9 cellular contexts compared by ENCODE assay signal in the genomic region with DNA sequence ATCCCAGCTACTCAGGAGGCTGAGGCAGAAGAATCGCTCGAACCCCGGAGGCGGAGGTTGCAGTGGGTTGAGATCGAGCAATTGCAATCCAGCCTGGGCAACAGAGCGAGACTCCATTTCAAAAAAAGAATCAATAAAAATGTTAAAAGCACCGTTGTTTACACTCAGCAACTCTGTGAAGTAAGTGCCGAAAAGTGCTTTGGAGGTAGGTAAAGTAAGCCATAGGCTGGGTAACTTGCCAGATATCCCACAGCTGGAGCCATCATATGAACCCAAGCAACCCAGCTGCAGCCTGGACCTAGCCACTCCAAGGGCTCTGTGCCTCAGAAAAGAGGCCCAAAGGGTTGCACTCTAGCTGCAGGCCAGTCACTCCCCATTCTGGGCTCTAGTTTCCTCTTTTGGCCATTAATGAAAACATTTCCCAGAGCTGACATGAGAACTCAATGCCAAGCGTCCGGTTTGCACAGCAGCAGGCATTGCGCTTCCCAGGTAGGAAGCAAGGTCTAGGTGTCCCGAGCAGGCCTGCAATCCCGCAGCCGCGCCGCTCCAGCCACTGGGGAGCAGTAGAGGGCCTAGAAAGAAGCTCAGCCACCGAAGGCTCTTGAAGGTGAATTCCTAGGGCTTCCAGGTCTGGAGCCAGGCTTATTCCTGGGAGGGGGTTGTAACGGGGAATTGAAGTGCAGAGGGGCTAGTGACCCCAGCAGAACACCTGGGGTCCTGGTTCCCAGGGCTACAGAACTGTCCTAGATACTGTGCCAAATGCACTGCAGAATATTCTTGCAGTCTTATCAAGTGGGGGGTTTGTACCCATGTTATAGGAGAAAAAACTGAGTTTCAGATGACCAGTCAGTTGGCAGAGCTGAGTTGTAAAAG. TPM values are rescaled to one million over a fixed set of nuclear protein-coding genes. Genes with fewer than 3 reads are reported as not detected.
DNase-seq lines count a peak whose midpoint lies in the region; ATAC-seq, FAIRE-seq and TF ChIP-seq lines count a peak whose summit lies in the region.
"Had no signal": no experiment of that assay in that cellular context is flagged by ENCODE, and none has a peak within 500 bp of the region (broad histone marks: within the 10 kb centered on the region; RNA-seq: fewer than 3 reads in every experiment).

No MANE protein-coding gene starts in this region.

- peaks cover 4% of the 10 kb centered on the region; the same call in 1 of the 2 replicates for H3K9me3 ChIP-seq in OCI-LY3 (ENCODE audit: insufficient read depth, low read length)
- no peaks in the 10 kb centered on the region for H3K9me3 ChIP-seq in osteoblast (ENCODE audit: low read depth, low read length)

- no peak for FAIRE-seq in HTR-8/SVneo (lab: Jason Lieb, UNC)

- H2AFZ ChIP-seq in OCI-LY3 (ENCODE audit: low read depth, low read length) (no peak overlapping the region), osteoblast (ENCODE audit: low read length) (no peak overlapping the region)

- DNase-seq in COLO668 (lab: John Stamatoyannopoulos, UW; ENCODE audit: unreplicated experiment) (peak; percentile 75), HTR-8/SVneo (ENCODE audit: insufficient read length, low spot score) (peak; percentile 62), fibroblast of pulmonary artery (ENCODE audit: low read depth) (peak; percentile 67), osteoblast (ENCODE audit: insufficient read length, low spot score, missing footprints) (no peak)
- DNase-seq in activated T-helper 1 cell treated with anti-CD3 and anti-CD28 coated beads, Interleukin-12 subunit alpha, Interleukin-12 subunit beta, Interleukin-2, Interleukin-4 antibody, amounts not matched to agents 30 ng/mL and 10 ng/mL and 1 ng/mL, durations not matched to agents 14 hours and 24 hours and 36 hours (ENCODE audit: low spot score) = peak; percentile 49

- H3K4me1 ChIP-seq in OCI-LY3 (ENCODE audit: low read length) = peaks cover 56% of the 10 kb centered on the region
- H3K4me1 ChIP-seq in osteoblast (ENCODE audit: insufficient read depth, low read length) = no peaks in the 10 kb centered on the region

- H3K4me2 ChIP-seq in OCI-LY3 (ENCODE audit: low read length) = no peak overlapping the region
- H3K4me2 ChIP-seq in osteoblast (ENCODE audit: insufficient read depth, low read length) = no peak overlapping the region

- H3K36me3 ChIP-seq in OCI-LY3 (replicated peaks; ENCODE audit: low read depth, low read length) (peaks cover 37% of the 10 kb centered on the region), osteoblast (ENCODE audit: insufficient read depth, low read length) (peaks cover 41% of the 10 kb centered on the region)

- H3K27ac Mint-ChIP-seq in activated T-helper 1 cell treated with anti-CD3 and anti-CD28 coated beads, Interleukin-12 subunit alpha, Interleukin-12 subunit beta, Interleukin-2, Interleukin-4 antibody, amounts not matched to agents 30 ng/mL and 10 ng/mL and 1 ng/mL, durations not matched to agents 14 hours and 24 hours and 36 hours = peak overlapping the region; percentile 88

- H3K79me2 ChIP-seq in OCI-LY3 (ENCODE audit: low read length) (peaks cover 20% of the 10 kb centered on the region), osteoblast (ENCODE audit: insufficient read depth, low read length) (peaks cover 10% of the 10 kb centered on the region)

- TF ChIP-seq CTCF in OCI-LY3 (IDR thresholded peaks at IDR 0.05; ENCODE audit: low read depth, low read length) (peak; percentile 96), fibroblast of pulmonary artery (IDR thresholded peaks at IDR 0.05; ENCODE audit: low read length, missing control alignments) (peak; percentile 71), osteoblast (IDR thresholded peaks at IDR 0.05; ENCODE audit: extremely low read depth, low read depth, low read length) (peak; percentile 66)

- no peaks in the 10 kb centered on the region for H3K9me3 Mint-ChIP-seq in activated T-helper 1 cell treated with anti-CD3 and anti-CD28 coated beads, Interleukin-12 subunit alpha, Interleukin-12 subunit beta, Interleukin-2, Interleukin-4 antibody, amounts not matched to agents 30 ng/mL and 10 ng/mL and 1 ng/mL, durations not matched to agents 14 hours and 24 hours and 36 hours

- intact Hi-C loops in activated T-helper 1 cell treated with anti-CD3 and anti-CD28 coated beads, Interleukin-12 subunit alpha, Interleukin-12 subunit beta, Interleukin-2, Interleukin-4 antibody, amounts not matched to agents 30 ng/mL and 10 ng/mL and 1 ng/mL, durations not matched to agents 14 hours and 24 hours and 36 hours (cut with micrococcal nuclease) = loop anchor here (1.0 kb wide), 2 partner anchors 62 to 78 kb away; no protein-coding TSS in a partner anchor

- peak overlapping the region; percentile 29 for H3K4me3 Mint-ChIP-seq in activated T-helper 1 cell treated with anti-CD3 and anti-CD28 coated beads, Interleukin-12 subunit alpha, Interleukin-12 subunit beta, Interleukin-2, Interleukin-4 antibody, amounts not matched to agents 30 ng/mL and 10 ng/mL and 1 ng/mL, durations not matched to agents 14 hours and 24 hours and 36 hours

- H3K4me3 ChIP-seq in OCI-LY3 (ENCODE audit: low read length) = no peak overlapping the region
- no peak overlapping the region for H3K4me3 ChIP-seq in fibroblast of pulmonary artery (replicated peaks; ENCODE audit: low read depth, low read length)
- no peak overlapping the region for H3K4me3 ChIP-seq in osteoblast (ENCODE audit: insufficient read depth, low read length)

- peaks cover 46% of the 10 kb centered on the region for H4K20me1 ChIP-seq in OCI-LY3 (ENCODE audit: insufficient read depth, low read length)
- H4K20me1 ChIP-seq in osteoblast (ENCODE audit: insufficient read depth, low read length) = peaks cover 38% of the 10 kb centered on the region

- H3K27me3 Mint-ChIP-seq in activated T-helper 1 cell treated with anti-CD3 and anti-CD28 coated beads, Interleukin-12 subunit alpha, Interleukin-12 subunit beta, Interleukin-2, Interleukin-4 antibody, amounts not matched to agents 30 ng/mL and 10 ng/mL and 1 ng/mL, durations not matched to agents 14 hours and 24 hours and 36 hours (ENCODE audit: insufficient read depth) = no peaks in the 10 kb centered on the region

- peaks cover 84% of the 10 kb centered on the region for H3K4me1 Mint-ChIP-seq in activated T-helper 1 cell treated with anti-CD3 and anti-CD28 coated beads, Interleukin-12 subunit alpha, Interleukin-12 subunit beta, Interleukin-2, Interleukin-4 antibody, amounts not matched to agents 30 ng/mL and 10 ng/mL and 1 ng/mL, durations not matched to agents 14 hours and 24 hours and 36 hours (ENCODE audit: low read depth)

- no peak overlapping the region for H3K9ac ChIP-seq in OCI-LY3 (ENCODE audit: low read length)

- ATAC-seq in HG02973 (IDR thresholded peaks at IDR 0.05; ENCODE audit: unreplicated experiment) (no peak), GM18519 (IDR thresholded peaks at IDR 0.05; ENCODE audit: low FRiP score, unreplicated experiment) (no peak)

- peak overlapping the region; percentile 70 for H3K27ac ChIP-seq in OCI-LY3 (ENCODE audit: low read length)
- H3K27ac ChIP-seq in osteoblast (ENCODE audit: low read depth, low read length) = no peak overlapping the region

- H3K36me3 Mint-ChIP-seq in activated T-helper 1 cell treated with anti-CD3 and anti-CD28 coated beads, Interleukin-12 subunit alpha, Interleukin-12 subunit beta, Interleukin-2, Interleukin-4 antibody, amounts not matched to agents 30 ng/mL and 10 ng/mL and 1 ng/mL, durations not matched to agents 14 hours and 24 hours and 36 hours (ENCODE audit: low read depth) = peaks cover 34% of the 10 kb centered on the region

- H3K27me3 ChIP-seq in OCI-LY3 (ENCODE audit: low read depth, low read length) = no peaks in the 10 kb centered on the region
- no peaks in the 10 kb centered on the region for H3K27me3 ChIP-seq in osteoblast (ENCODE audit: insufficient read depth, low read length)

RNA-seq across cellular contexts. Expression of a gene that starts 4.1 kb away (rescaled TPM):
- total RNA-seq in activated T-helper 1 cell treated with anti-CD3 and anti-CD28 coated beads, Interleukin-12 subunit alpha, Interleukin-12 subunit beta, Interleukin-2, Interleukin-4 antibody, amounts not matched to agents 30 ng/mL and 10 ng/mL and 1 ng/mL, durations not matched to agents 14 hours and 24 hours and 36 hours = 2.7 and 2.9 TPM in 2 replicates
- total RNA-seq in osteoblast = 0.36 TPM in 1 of 2 replicates, not detected in the other

RNA-seq across cellular contexts. Expression of a gene that starts 10.0 kb away (rescaled TPM):
- total RNA-seq in activated T-helper 1 cell treated with anti-CD3 and anti-CD28 coated beads, Interleukin-12 subunit alpha, Interleukin-12 subunit beta, Interleukin-2, Interleukin-4 antibody, amounts not matched to agents 30 ng/mL and 10 ng/mL and 1 ng/mL, durations not matched to agents 14 hours and 24 hours and 36 hours = 386 and 392 TPM in 2 replicates
- total RNA-seq in osteoblast = 30.6 and 31.8 TPM in 2 replicates

RNA-seq across cellular contexts. Expression of a gene that starts 13.0 kb away (rescaled TPM):
- 2,887 and 2,906 TPM in 2 replicates for total RNA-seq in activated T-helper 1 cell treated with anti-CD3 and anti-CD28 coated beads, Interleukin-12 subunit alpha, Interleukin-12 subunit beta, Interleukin-2, Interleukin-4 antibody, amounts not matched to agents 30 ng/mL and 10 ng/mL and 1 ng/mL, durations not matched to agents 14 hours and 24 hours and 36 hours
- 486 and 791 TPM in 2 replicates for total RNA-seq in osteoblast

RNA-seq across cellular contexts. Expression of a gene that starts 28.2 kb away (rescaled TPM):
- not detected in 2 replicates for total RNA-seq in activated T-helper 1 cell treated with anti-CD3 and anti-CD28 coated beads, Interleukin-12 subunit alpha, Interleukin-12 subunit beta, Interleukin-2, Interleukin-4 antibody, amounts not matched to agents 30 ng/mL and 10 ng/mL and 1 ng/mL, durations not matched to agents 14 hours and 24 hours and 36 hours
- not detected in 2 replicates for total RNA-seq in osteoblast
- total RNA-seq: T-helper 1 cell treated with Interleukin-12 subunit alpha and Interleukin-12 subunit beta and Interleukin-4 antibody, amounts not matched to agents 30 ng/mL and 1 ng/mL, for 36 hours had no signal

RNA-seq across cellular contexts. Expression of a gene that starts 28.5 kb away (rescaled TPM):
- not detected in 2 replicates for total RNA-seq in activated T-helper 1 cell treated with anti-CD3 and anti-CD28 coated beads, Interleukin-12 subunit alpha, Interleukin-12 subunit beta, Interleukin-2, Interleukin-4 antibody, amounts not matched to agents 30 ng/mL and 10 ng/mL and 1 ng/mL, durations not matched to agents 14 hours and 24 hours and 36 hours
- not detected in 2 replicates for total RNA-seq in osteoblast
- total RNA-seq: T-helper 1 cell treated with Interleukin-12 subunit alpha and Interleukin-12 subunit beta and Interleukin-4 antibody, amounts not matched to agents 30 ng/mL and 1 ng/mL, for 36 hours had no signal

Comparison
In these comparisons a context has a peak if more than half of its experiments do, and no peak if none do; other contexts are left out.
1. RNA of a gene that starts 10.0 kb away (total RNA-seq): 386 to 392 TPM in activated T-helper 1 cell treated with anti-CD3 and anti-CD28 coated beads, Interleukin-12 subunit alpha, Interleukin-12 subunit beta, Interleukin-2, Interleukin-4 antibody, amounts not matched to agents 30 ng/mL and 10 ng/mL and 1 ng/mL, durations not matched to agents 14 hours and 24 hours and 36 hours; 30.6 to 31.8 TPM in osteoblast; every median in the first group is over 10 times any median in the second.
2. Peak in every context shown above with its lines, with median percentiles within 50 percentile points of each other: CTCF ChIP-seq.